34 cellular contexts compared by ENCODE assay signal in the genomic region with DNA sequence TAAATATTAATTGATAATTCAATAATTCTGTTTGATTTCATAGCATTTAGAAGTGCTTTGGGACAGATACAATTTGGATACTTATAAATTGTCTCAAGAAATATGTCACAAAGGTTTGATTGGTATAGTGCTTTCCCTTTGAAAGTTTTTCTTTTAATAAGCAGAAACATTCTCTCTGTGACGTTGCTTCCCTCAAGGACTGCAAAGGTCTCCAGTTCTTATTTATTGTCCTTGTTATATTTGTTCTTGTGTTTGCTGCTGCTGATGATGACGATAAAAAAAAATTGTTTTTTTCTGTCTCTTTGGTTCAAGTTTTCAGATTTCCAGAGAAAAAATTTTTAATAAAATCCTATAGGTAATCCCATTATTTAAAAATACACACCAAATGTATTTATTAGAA.
A peak's percentile ranks its signal among the peaks of the same experiment; 100 is the strongest.
DNase-seq lines count a peak whose midpoint lies in the region; ATAC-seq, FAIRE-seq and TF ChIP-seq lines count a peak whose summit lies in the region.
"Had no signal": no experiment of that assay in that cellular context is flagged by ENCODE, and none has a peak within 500 bp of the region (broad histone marks: within the 10 kb centered on the region; RNA-seq: fewer than 3 reads in every experiment).

No MANE protein-coding gene starts in this region.

- no TSS peak for BruUV-seq in HepG2 (replicated peaks; lab: Mats Ljungman, UMichigan)

- no peak for ATAC-seq in HepG2
- no peak for ATAC-seq in right lobe of liver
- ATAC-seq in HG02623 (IDR thresholded peaks at IDR 0.05; ENCODE audit: unreplicated experiment), result no peak
- ATAC-seq: A549; CD8-positive, alpha-beta T cell had no signal

- no peak overlapping the region for H3K4me3 ChIP-seq in HepG2 (replicated peaks in 1 of 3; ENCODE audit: insufficient read depth in 1 of 3, low read depth in 2 of 3, low read length in 3 of 3)
- H3K4me3 ChIP-seq in right lobe of liver, result no peak overlapping the region
- no peak overlapping the region for H3K4me3 ChIP-seq in LNCaP clone FGC (ENCODE audit: low read depth, low read length)
- H3K4me3 ChIP-seq: A549; BLaER1; BLaER1 treated with 17β-estradiol and CSF1 and Interleukin-3, amounts not matched to agents 10 nM and 100 nM had no signal

- in situ Hi-C loops in HepG2 (cut with HindIII; ENCODE audit: extremely low pct_ligation_motif_present, low pct_unique_long_range_greater_than_20kb), result no loop called here

- H3K27me3 ChIP-seq in HepG2 (ENCODE audit: control insufficient read depth in 1 of 2, insufficient read depth in 2 of 2, low read length in 2 of 2), result no peaks in the 10 kb centered on the region
- no peaks in the 10 kb centered on the region for H3K27me3 ChIP-seq in right lobe of liver
- H3K27me3 ChIP-seq: BE2C; BLaER1; BLaER1 treated with 17β-estradiol and CSF1 and Interleukin-3, amounts not matched to agents 10 nM and 100 nM had no signal

- no peaks in the 10 kb centered on the region for H3K79me2 ChIP-seq in HepG2 (ENCODE audit: insufficient read depth, low read length)

- no peak overlapping the region for H3K9ac ChIP-seq in HepG2 (ENCODE audit: insufficient read depth, low read depth, low read length)
- H3K9ac ChIP-seq: BLaER1; BLaER1 treated with 17β-estradiol and CSF1 and Interleukin-3, amounts not matched to agents 10 nM and 100 nM had no signal

- no peak for FAIRE-seq in HepG2 (lab: Jason Lieb, UNC)
- FAIRE-seq: A204.1, A549, D721Med had no signal

- TF ChIP-seq EP300 in HepG2 (IDR thresholded peaks at IDR 0.05; ENCODE audit: low read depth in 2 of 2, low read length in 2 of 2), result no peak
- TF ChIP-seq EP300 in HepG2 (CRISPR knock-in tag; IDR thresholded peaks at IDR 0.05; ENCODE audit: borderline replicate concordance), result no peak

- 2% methylated on average over 2 of the region's 2 CpGs for WGBS in HepG2 (ENCODE audit: low lambda C conversion rate)
- WGBS in right lobe of liver (ENCODE audit: insufficient coverage, low coverage, low lambda C conversion rate, missing lambda C conversion rate), result 77% methylated on average over 2 of the region's 2 CpGs

- H4K20me1 ChIP-seq in HepG2 (ENCODE audit: insufficient read depth, low read length), result no peaks in the 10 kb centered on the region
- H4K20me1 ChIP-seq: BLaER1; BLaER1 treated with 17β-estradiol and CSF1 and Interleukin-3, amounts not matched to agents 10 nM and 100 nM had no signal

- no peaks in the 10 kb centered on the region for H3K36me3 ChIP-seq in HepG2 (replicated peaks in 1 of 2; ENCODE audit: control insufficient read depth in 1 of 2, insufficient read depth in 2 of 2, low read length in 2 of 2)
- no peaks in the 10 kb centered on the region for H3K36me3 ChIP-seq in right lobe of liver
- H3K36me3 ChIP-seq: BE2C; BLaER1; BLaER1 treated with 17β-estradiol and CSF1 and Interleukin-3, amounts not matched to agents 10 nM and 100 nM had no signal

- no peaks in the 10 kb centered on the region for H3K4me1 ChIP-seq in HepG2 (ENCODE audit: insufficient read depth, low read length)
- H3K4me1 ChIP-seq in right lobe of liver, result no peaks in the 10 kb centered on the region
- H3K4me1 ChIP-seq: A549; BE2C; BLaER1; BLaER1 treated with 17β-estradiol and CSF1 and Interleukin-3, amounts not matched to agents 10 nM and 100 nM; Caco-2 had no signal

- TF ChIP-seq POLR2A in HepG2 (IDR thresholded peaks at IDR 0.05; ENCODE audit: insufficient read depth in 1 of 2, low read depth in 2 of 2, low read length in 2 of 2), result no peak
- TF ChIP-seq POLR2A in right lobe of liver (IDR thresholded peaks at IDR 0.05), result no peak

- H3K4me2 ChIP-seq in HepG2 (ENCODE audit: low read depth, low read length), result no peak overlapping the region
- H3K4me2 ChIP-seq: A549; BLaER1; BLaER1 treated with 17β-estradiol and CSF1 and Interleukin-3, amounts not matched to agents 10 nM and 100 nM had no signal

- H3K9me3 ChIP-seq in HepG2 (ENCODE audit: low read length) (no peaks in the 10 kb centered on the region), right lobe of liver (no peaks in the 10 kb centered on the region)
- H3K9me3 ChIP-seq: A549; BE2C; BLaER1; BLaER1 treated with 17β-estradiol and CSF1 and Interleukin-3, amounts not matched to agents 10 nM and 100 nM; Caco-2 had no signal

- no peak overlapping the region for H3K27ac ChIP-seq in HepG2 (ENCODE audit: extremely low read length, insufficient read depth, low read length)
- no peak overlapping the region for H3K27ac ChIP-seq in right lobe of liver
- peak overlapping the region; percentile 65 for H3K27ac ChIP-seq in 22Rv1
- peak overlapping the region; percentile 68 for H3K27ac ChIP-seq in VCaP
- H3K27ac ChIP-seq: A549; BLaER1; BLaER1 treated with 17β-estradiol and CSF1 and Interleukin-3, amounts not matched to agents 10 nM and 100 nM; C4-2B had no signal

- intact Hi-C loops in HepG2 (cut with micrococcal nuclease; ENCODE audit: unreplicated experiment), result no loop called here
- intact Hi-C loops in right lobe of liver (cut with DNase I), result no loop called here

- H2AFZ ChIP-seq in HepG2 (ENCODE audit: low read length), result no peak overlapping the region

- CTCF ChIA-PET in HepG2 (lab: Yijun Ruan, JAX; ENCODE audit: low intra/inter-chr PET ratio, low total read pairs), result no interaction called here

- TF ChIP-seq CTCF in HepG2 (CRISPR knock-in tag; IDR thresholded peaks at IDR 0.05), result no peak
- no peak for TF ChIP-seq CTCF in right lobe of liver (IDR thresholded peaks at IDR 0.05)
- TF ChIP-seq CTCF in 22Rv1 (IDR thresholded peaks at IDR 0.05), result no peak
- no peak for TF ChIP-seq CTCF in LNCaP clone FGC (IDR thresholded peaks at IDR 0.05; ENCODE audit: control insufficient read depth, extremely low read depth, insufficient read depth)
- no peak for TF ChIP-seq CTCF in VCaP (conservative IDR thresholded peaks at IDR 0.05)

- TF ChIP-seq RAD21 in HepG2 (CRISPR knock-in tag; IDR thresholded peaks at IDR 0.05), result no peak

- POLR2A ChIA-PET in HepG2 (lab: Yijun Ruan, JAX), result no interaction called here

- DNase-seq in HepG2 (ENCODE audit: low spot score), result no peak
- DNase-seq in right lobe of liver, result no peak
- DNase-seq in LNCaP clone FGC (ENCODE audit: low read depth), result peak; percentile 53
- DNase-seq in GF-D8 (lab: John Stamatoyannopoulos, UW), result no peak
- no peak for DNase-seq in pons (ENCODE audit: low spot score)
- DNase-seq: 8988T; ACHN; AML-193; BE2C; C1 segment of cervical spinal cord; Caco-2; Calu3; CD4-positive, alpha-beta memory T cell; CD4-positive, alpha-beta T cell; CD4-positive, CD25-positive, alpha-beta regulatory T cell; CD8-positive, alpha-beta memory T cell; CD8-positive, alpha-beta T cell; COR-L47; DMS 273 treated with DMSO at 0.1 percent for 48 hours; DMS153; DMS53; DMS79; DMS79 treated with DMSO at 0.1 percent for 48 hours; DND-41; EL had no signal

TF ChIP-seq in HepG2, 621 proteins besides CTCF, POLR2A, EP300 and RAD21:
- TF ChIP-seq, protein P1, sequence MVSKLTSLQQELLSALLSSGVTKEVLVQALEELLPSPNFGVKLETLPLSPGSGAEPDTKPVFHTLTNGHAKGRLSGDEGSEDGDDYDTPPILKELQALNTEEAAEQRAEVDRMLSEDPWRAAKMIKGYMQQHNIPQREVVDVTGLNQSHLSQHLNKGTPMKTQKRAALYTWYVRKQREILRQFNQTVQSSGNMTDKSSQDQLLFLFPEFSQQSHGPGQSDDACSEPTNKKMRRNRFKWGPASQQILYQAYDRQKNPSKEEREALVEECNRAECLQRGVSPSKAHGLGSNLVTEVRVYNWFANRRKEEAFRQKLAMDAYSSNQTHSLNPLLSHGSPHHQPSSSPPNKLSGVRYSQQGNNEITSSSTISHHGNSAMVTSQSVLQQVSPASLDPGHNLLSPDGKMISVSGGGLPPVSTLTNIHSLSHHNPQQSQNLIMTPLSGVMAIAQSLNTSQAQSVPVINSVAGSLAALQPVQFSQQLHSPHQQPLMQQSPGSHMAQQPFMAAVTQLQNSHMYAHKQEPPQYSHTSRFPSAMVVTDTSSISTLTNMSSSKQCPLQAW (CRISPR knock-in tag; IDR thresholded peaks at IDR 0.05), result no peak
- TF ChIP-seq CREB1 (IDR thresholded peaks at IDR 0.05) (peak; percentile 75), CREB1 (CRISPR knock-in tag; IDR thresholded peaks at IDR 0.05) (no peak), TBP (CRISPR knock-in tag; IDR thresholded peaks at IDR 0.05) (no peak), MXD4 (CRISPR knock-in tag; IDR thresholded peaks at IDR 0.05) (no peak), ZNF331 (CRISPR knock-in tag; IDR thresholded peaks at IDR 0.05) (no peak), XBP1 (CRISPR knock-in tag; IDR thresholded peaks at IDR 0.05) (no peak), CHD4 (IDR thresholded peaks at IDR 0.05; ENCODE audit: borderline replicate concordance, low read length) (no peak)

Comparison
In these comparisons a context has a peak if more than half of its experiments do, and no peak if none do; other contexts are left out.
1. H3K27ac ChIP-seq: peak in 22Rv1 (single experiment) and VCaP (single experiment); none in HepG2 (single experiment) and right lobe of liver (0 of 3).